Comparison of ENCODE assay signal across 15 cellular contexts in genomic region chr11:85737738-85738137, GRCh38. TPM values are rescaled to one million over a fixed set of nuclear protein-coding genes. Genes with fewer than 3 reads are reported as not detected.
A peak's percentile ranks its signal among the peaks of the same experiment; 100 is the strongest.
DNase-seq lines count a peak whose midpoint lies in the region; ATAC-seq, FAIRE-seq and TF ChIP-seq lines count a peak whose summit lies in the region.
"Had no signal": no experiment of that assay in that cellular context is flagged by ENCODE, and none has a peak within 500 bp of the region (broad histone marks: within the 10 kb centered on the region; RNA-seq: fewer than 3 reads in every experiment).

No MANE protein-coding gene starts in this region.

- no peak overlapping the region for H3K4me3 ChIP-seq in CD4-positive, CD25-positive, alpha-beta regulatory T cell (ENCODE audit: low read depth, low read length)
- no peak overlapping the region for H3K4me3 ChIP-seq in CD8-positive, alpha-beta memory T cell (ENCODE audit: low read length)
- H3K4me3 ChIP-seq: esophagus squamous epithelium, heart right ventricle, prostate gland had no signal

- no peaks in the 10 kb centered on the region for H3K9me3 ChIP-seq in CD4-positive, CD25-positive, alpha-beta regulatory T cell (ENCODE audit: control insufficient read depth in 2 of 2, low read length in 2 of 2)
- H3K9me3 ChIP-seq in CD8-positive, alpha-beta memory T cell (ENCODE audit: low read length): no peaks in the 10 kb centered on the region
- H3K9me3 ChIP-seq: esophagus squamous epithelium, heart right ventricle, prostate gland had no signal

- peak overlapping the region in 1 of 4 donors; percentile 44 for H3K4me3 Mint-ChIP-seq in CD4-positive, CD25-positive, alpha-beta regulatory T cell
- peak overlapping the region in 6 of 7 donors; percentile 39 to 78 (median 55) for H3K4me3 Mint-ChIP-seq in CD8-positive, alpha-beta memory T cell
- H3K4me3 Mint-ChIP-seq in immature natural killer cell: peak overlapping the region; percentile 22 to 56 (median 41)

- FAIRE-seq in urothelium cell line (lab: Jason Lieb, UNC): no peak
- FAIRE-seq: colon, GM12891, RCC 7860 had no signal

- H3K4me1 ChIP-seq in CD4-positive, CD25-positive, alpha-beta regulatory T cell (ENCODE audit: control insufficient read depth, insufficient read depth, low read length, poor library complexity, severe bottlenecking): peaks cover 23% of the 10 kb centered on the region
- H3K4me1 ChIP-seq in CD8-positive, alpha-beta memory T cell (ENCODE audit: insufficient read depth, low read length): peaks cover 29% of the 10 kb centered on the region
- H3K4me1 ChIP-seq: prostate gland had no signal

- H3K36me3 Mint-ChIP-seq in CD4-positive, CD25-positive, alpha-beta regulatory T cell: no peaks in the 10 kb centered on the region
- peaks cover 6 to 30% (median 17%) of the 10 kb centered on the region in 3 donors for H3K36me3 Mint-ChIP-seq in CD8-positive, alpha-beta memory T cell
- peaks cover 9 to 47% (median 32%) of the 10 kb centered on the region in 3 donors for H3K36me3 Mint-ChIP-seq in immature natural killer cell

- no peaks in the 10 kb centered on the region for H3K36me3 ChIP-seq in CD4-positive, CD25-positive, alpha-beta regulatory T cell (ENCODE audit: control insufficient read depth, insufficient read depth, low read length)
- peaks cover 16% of the 10 kb centered on the region for H3K36me3 ChIP-seq in CD8-positive, alpha-beta memory T cell (ENCODE audit: insufficient read depth, low read length)
- H3K36me3 ChIP-seq: esophagus squamous epithelium, prostate gland had no signal

- H3K9me3 Mint-ChIP-seq in CD4-positive, CD25-positive, alpha-beta regulatory T cell: peaks cover 0 to 1% (median 0%) of the 10 kb centered on the region in 7 donors
- no peaks in the 10 kb centered on the region for H3K9me3 Mint-ChIP-seq in CD8-positive, alpha-beta memory T cell
- H3K9me3 Mint-ChIP-seq in immature natural killer cell: no peaks in the 10 kb centered on the region

- no peak for TF ChIP-seq CTCF in VCaP (conservative IDR thresholded peaks at IDR 0.05)

- peaks cover 4% of the 10 kb centered on the region for H3K27me3 Mint-ChIP-seq in CD4-positive, CD25-positive, alpha-beta regulatory T cell
- no peaks in the 10 kb centered on the region for H3K27me3 Mint-ChIP-seq in CD8-positive, alpha-beta memory T cell
- peaks cover 0 to 2% (median 0%) of the 10 kb centered on the region in 3 donors for H3K27me3 Mint-ChIP-seq in immature natural killer cell (ENCODE audit: low read depth in 3 of 3)

- POLR2A ChIA-PET in CD8-positive, alpha-beta memory T cell (lab: Charles Lee): no interaction called here

- H3K27ac ChIP-seq in CD4-positive, CD25-positive, alpha-beta regulatory T cell (ENCODE audit: insufficient read depth, low read length, poor library complexity, severe bottlenecking): no peak overlapping the region
- H3K27ac ChIP-seq in CD8-positive, alpha-beta memory T cell (ENCODE audit: low read depth, low read length): no peak overlapping the region
- peak overlapping the region; percentile 52 for H3K27ac ChIP-seq in VCaP
- H3K27ac ChIP-seq: C4-2B, prostate gland had no signal

- CTCF ChIA-PET in CD8-positive, alpha-beta memory T cell (lab: Charles Lee): interaction anchor here (1.0 to 2.0 kb wide), 3 partner anchors 11 to 72 kb away, joined by 3 to 8 read pairs (median 3); no protein-coding TSS in a partner anchor

- peak overlapping the region in 2 of 3 donors; percentile 74 to 78 for H3K27ac Mint-ChIP-seq in CD4-positive, CD25-positive, alpha-beta regulatory T cell
- H3K27ac Mint-ChIP-seq in CD8-positive, alpha-beta memory T cell: peak overlapping the region; percentile 61 to 96 (median 90)
- H3K27ac Mint-ChIP-seq in immature natural killer cell: peak overlapping the region; percentile 81 to 93 (median 86)

- peak in 1 of 3 donors; percentile 46 for DNase-seq in CD4-positive, CD25-positive, alpha-beta regulatory T cell
- peak in 3 of 5 donors; percentile 6 to 48 (median 29) for DNase-seq in CD8-positive, alpha-beta memory T cell
- peak in 2 of 3 donors; percentile 38 to 39 for DNase-seq in immature natural killer cell
- DNase-seq in urothelium cell line (ENCODE audit: low spot score): no peak
- no peak for DNase-seq in GOT3 (lab: John Stamatoyannopoulos, UW)
- no peak for DNase-seq in SW 1271 (lab: John Stamatoyannopoulos, UW)
- DNase-seq: esophagus squamous epithelium, heart right ventricle, NCI-H187 treated with DMSO at 0.1 percent for 48 hours had no signal

- H3K27me3 ChIP-seq in CD4-positive, CD25-positive, alpha-beta regulatory T cell (ENCODE audit: control insufficient read depth, insufficient read depth, low read length): no peaks in the 10 kb centered on the region
- no peaks in the 10 kb centered on the region for H3K27me3 ChIP-seq in CD8-positive, alpha-beta memory T cell (ENCODE audit: insufficient read depth, low read length, poor library complexity, severe bottlenecking)
- H3K27me3 ChIP-seq: esophagus squamous epithelium, heart right ventricle had no signal

- peak in 1 of 2 donors; percentile 39 for ATAC-seq in CD4-positive, CD25-positive, alpha-beta regulatory T cell (ENCODE audit: low read depth in 2 of 2)

- peaks cover 11 to 42% (median 28%) of the 10 kb centered on the region in 4 donors for H3K4me1 Mint-ChIP-seq in CD4-positive, CD25-positive, alpha-beta regulatory T cell
- H3K4me1 Mint-ChIP-seq in CD8-positive, alpha-beta memory T cell: peaks cover 58 to 73% (median 62%) of the 10 kb centered on the region in 3 donors
- H3K4me1 Mint-ChIP-seq in immature natural killer cell: peaks cover 49 to 64% of the 10 kb centered on the region in 2 donors

RNA-seq across cellular contexts. Expression of gene CCDC89, which starts 51.7 kb away (rescaled TPM):
- total RNA-seq in CD4-positive, CD25-positive, alpha-beta regulatory T cell: not detected
- not detected for polyA plus RNA-seq in CD4-positive, CD25-positive, alpha-beta regulatory T cell
- total RNA-seq in CD8-positive, alpha-beta memory T cell: under 1 TPM; 0.20 to 0.22 TPM
- polyA plus RNA-seq in CD8-positive, alpha-beta memory T cell: not detected
- polyA plus RNA-seq in immature natural killer cell: not detected

Comparison
In these comparisons a context has a peak if more than half of its experiments do, and no peak if none do; other contexts are left out.
1. DNase-seq: peak in CD8-positive, alpha-beta memory T cell (3 of 5) and immature natural killer cell (2 of 3); none in urothelium cell line (single experiment), GOT3 (single experiment) and SW 1271 (0 of 2).
2. Peak in every context shown above with its lines, with median percentiles within 50 percentile points of each other: H3K27ac Mint-ChIP-seq.